Comparison of ENCODE assay signal across 30 cellular contexts in genomic region chr16:85142771-85143211, GRCh38. TPM values are rescaled to one million over a fixed set of nuclear protein-coding genes. Genes with fewer than 3 reads are reported as not detected.
"Had no signal": no experiment of that assay in that cellular context is flagged by ENCODE, and none has a peak within 500 bp of the region (broad histone marks: within the 10 kb centered on the region; RNA-seq: fewer than 3 reads in every experiment).

No MANE protein-coding gene starts in this region.

- H3K79me2 ChIP-seq: hepatocyte had no signal

- H3K36me3 ChIP-seq: cardiac muscle cell, esophagus squamous epithelium, gastroesophageal sphincter, lower lobe of right lung, pancreas, spleen, tibial nerve had no signal

- H3K4me2 ChIP-seq: hepatocyte had no signal

- H3K27me3 ChIP-seq: cardiac muscle cell, gastroesophageal sphincter, hepatocyte, pancreas, testis, tibial nerve had no signal

- H3K27ac ChIP-seq: cardiac muscle cell, esophagus squamous epithelium, gastroesophageal sphincter, hepatocyte, lower lobe of right lung, pancreas, testis, tibial nerve had no signal

- H3K9me3 ChIP-seq: esophagus squamous epithelium, gastroesophageal sphincter, lower lobe of right lung, pancreas, spleen, testis, tibial nerve had no signal

- DNase-seq: cerebellar nuclear complex; effector memory CD8-positive, alpha-beta T cell; esophagus squamous epithelium; foreskin fibroblast; glutamatergic neuron; kidney glomerular epithelial cell; lower lobe of right lung; midbrain; nucleus accumbens; spleen; stimulated activated CD4-positive, alpha-beta T cell treated with anti-CD3 and anti-CD28 coated beads, Interleukin-15, amount 100 ng/mL, for 24 hours; stimulated activated CD4-positive, alpha-beta T cell treated with anti-CD3 and anti-CD28 coated beads, Interleukin-1b, Interleukin-23, amount 100 ng/mL, for 48 hours; stimulated activated CD4-positive, alpha-beta T cell treated with anti-CD3 and anti-CD28 coated beads, Interleukin-4, amount 100 ng/mL, for 24 hours; stimulated activated naive B cell treated with anti-CD40 and anti-IgM and Interleukin-4, amounts not matched to agents 10 μg/mL and 1 μg/mL and 100 μg/mL, for 72 hours; stimulated activated naive CD8-positive, alpha-beta T cell treated with anti-CD3 and anti-CD28 coated beads, Interleukin-15, amount 100 ng/mL, for 72 hours; testis had no signal

- H2AFZ ChIP-seq: hepatocyte had no signal

- FAIRE-seq: colon, pancreas had no signal

- ATAC-seq: effector memory CD8-positive, alpha-beta T cell; gastroesophageal sphincter; left lobe of liver; lower lobe of right lung; pancreas; sciatic nerve; stimulated activated naive B cell treated with anti-CD40 and anti-IgM and Interleukin-4, amounts not matched to agents 10 μg/mL and 1 μg/mL and 100 μg/mL, for 72 hours; stimulated activated naive CD8-positive, alpha-beta T cell treated with anti-CD3 and anti-CD28 coated beads, Interleukin-15, amount 100 ng/mL, for 72 hours had no signal

- H3K4me3 ChIP-seq: cardiac muscle cell, esophagus squamous epithelium, gastroesophageal sphincter, hepatocyte, lower lobe of right lung, pancreas, spleen, testis, tibial nerve had no signal

RNA-seq across cellular contexts. Expression of gene CIBAR2, which starts 30.5 kb away (rescaled TPM):
- total RNA-seq: cardiac muscle cell, epithelial cell of proximal tubule, esophagus squamous epithelium, gastroesophageal sphincter, left lobe of liver, pancreas, renal cortical epithelial cell, sciatic nerve, skeletal muscle tissue, subcutaneous adipose tissue, tibial nerve, ureter had no signal
- polyA plus RNA-seq: cardiac muscle cell, hepatocyte, neural cell had no signal
